ENCODE assay signal across 23 cellular contexts in the genomic region with DNA sequence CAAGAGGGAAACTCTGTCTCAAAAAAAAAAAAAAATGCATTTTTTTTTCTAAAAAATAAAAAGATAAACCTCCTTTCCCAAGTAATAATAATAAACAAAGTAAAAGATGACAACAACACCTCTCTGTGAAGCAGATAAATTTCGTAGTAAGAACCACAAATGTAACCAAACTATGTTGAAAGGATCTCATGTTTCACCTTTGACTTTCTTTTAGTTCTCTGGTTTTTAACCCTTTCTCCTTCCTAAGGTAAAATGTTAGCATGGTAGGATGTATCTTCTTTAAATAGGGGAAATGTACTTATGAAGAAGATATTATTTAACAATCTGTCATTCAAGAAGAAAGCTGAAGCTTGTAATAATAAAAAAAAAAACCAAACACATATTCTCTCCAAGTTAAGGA. TPM values are rescaled to one million over a fixed set of nuclear protein-coding genes. Genes with fewer than 3 reads are reported as not detected.
DNase-seq lines count a peak whose midpoint lies in the region; ATAC-seq and TF ChIP-seq lines count a peak whose summit lies in the region.
"Had no signal": no experiment of that assay in that cellular context is flagged by ENCODE, and none has a peak within 500 bp of the region (broad histone marks: within the 10 kb centered on the region; RNA-seq: fewer than 3 reads in every experiment).

No MANE protein-coding gene starts in this region.

- intact Hi-C loops in activated CD4-positive, alpha-beta T cell treated with anti-CD3 and anti-CD28 coated beads, Interleukin-2, amount 10 ng/mL, durations not matched to agents 24 days and 14 days (cut with micrococcal nuclease): loop anchor here (2.0 to 5.0 kb wide), 2 partner anchors 13 to 46 kb away; no protein-coding TSS in a partner anchor
- intact Hi-C loops in CD8-positive, alpha-beta T cell (cut with DNase I, micrococcal nuclease): no loop called here
- intact Hi-C loops in activated T-helper 2 cell treated with anti-CD3 and anti-CD28 coated beads, Interferon-gamma antibody, Interleukin-2, Interleukin-4, amounts not matched to agents 10 μg/mL and 5 μg/mL and 100 μg/mL, durations not matched to agents 14 hours and 24 hours and 36 hours (cut with micrococcal nuclease): no loop called here
- intact Hi-C loops in natural killer cell (cut with micrococcal nuclease) (no loop called here), breast epithelium (cut with DNase I; ENCODE audit: low total_unique reads) (no loop called here)

- no peak for TF ChIP-seq CTCF in CD8-positive, alpha-beta T cell (IDR thresholded peaks at IDR 0.05)
- TF ChIP-seq CTCF in natural killer cell (IDR thresholded peaks at IDR 0.05): no peak
- TF ChIP-seq CTCF in breast epithelium (IDR thresholded peaks at IDR 0.05): no peak

- H3K9me3 ChIP-seq in CD8-positive, alpha-beta T cell (ENCODE audit: low read length): no peaks in the 10 kb centered on the region
- H3K9me3 ChIP-seq in breast epithelium: no peaks in the 10 kb centered on the region
- H3K9me3 ChIP-seq: BLaER1 treated with 17β-estradiol and CSF1 and Interleukin-3, amounts not matched to agents 10 nM and 100 nM; psoas muscle; SJCRH30 had no signal

- peaks cover 23% of the 10 kb centered on the region for H3K27me3 Mint-ChIP-seq in activated CD4-positive, alpha-beta T cell treated with anti-CD3 and anti-CD28 coated beads, Interleukin-2, amount 10 ng/mL, durations not matched to agents 24 days and 14 days
- no peaks in the 10 kb centered on the region for H3K27me3 Mint-ChIP-seq in CD8-positive, alpha-beta T cell (ENCODE audit: low read depth)
- H3K27me3 Mint-ChIP-seq in activated T-helper 2 cell treated with anti-CD3 and anti-CD28 coated beads, Interferon-gamma antibody, Interleukin-2, Interleukin-4, amounts not matched to agents 10 μg/mL and 5 μg/mL and 100 μg/mL, durations not matched to agents 14 hours and 24 hours and 36 hours (ENCODE audit: low read depth): peaks cover 24% of the 10 kb centered on the region
- no peaks in the 10 kb centered on the region for H3K27me3 Mint-ChIP-seq in natural killer cell (ENCODE audit: low read depth in 2 of 2)
- H3K27me3 Mint-ChIP-seq: activated CD4-positive, alpha-beta T cell treated with anti-CD3 and anti-CD28 coated beads for 36 hours had no signal

- POLR2A ChIA-PET in CD8-positive, alpha-beta T cell (lab: Charles Lee): no interaction called here

- H3K4me3 Mint-ChIP-seq in activated CD4-positive, alpha-beta T cell treated with anti-CD3 and anti-CD28 coated beads, Interleukin-2, amount 10 ng/mL, durations not matched to agents 24 days and 14 days: peak overlapping the region; percentile 43
- H3K4me3 Mint-ChIP-seq in CD8-positive, alpha-beta T cell: peak overlapping the region; percentile 88
- H3K4me3 Mint-ChIP-seq in activated T-helper 2 cell treated with anti-CD3 and anti-CD28 coated beads, Interferon-gamma antibody, Interleukin-2, Interleukin-4, amounts not matched to agents 10 μg/mL and 5 μg/mL and 100 μg/mL, durations not matched to agents 14 hours and 24 hours and 36 hours (ENCODE audit: low read depth): peak overlapping the region; percentile 58
- H3K4me3 Mint-ChIP-seq in natural killer cell: peak overlapping the region; percentile 74

- H3K4me3 ChIP-seq in CD8-positive, alpha-beta T cell (ENCODE audit: low read depth, low read length): no peak overlapping the region
- H3K4me3 ChIP-seq in breast epithelium: no peak overlapping the region
- H3K4me3 ChIP-seq: BLaER1 treated with 17β-estradiol and CSF1 and Interleukin-3, amounts not matched to agents 10 nM and 100 nM; hepatocyte; smooth muscle cell had no signal

- CTCF ChIA-PET in CD8-positive, alpha-beta T cell (lab: Charles Lee): interaction anchor here (1.0 kb wide), 1 partner anchor 43 kb away, joined by 5 read pairs; no protein-coding TSS in a partner anchor

- peaks cover 16% of the 10 kb centered on the region for H3K36me3 Mint-ChIP-seq in activated CD4-positive, alpha-beta T cell treated with anti-CD3 and anti-CD28 coated beads, Interleukin-2, amount 10 ng/mL, durations not matched to agents 24 days and 14 days (ENCODE audit: low read depth)
- H3K36me3 Mint-ChIP-seq in CD8-positive, alpha-beta T cell: peaks cover 9% of the 10 kb centered on the region
- H3K36me3 Mint-ChIP-seq in activated T-helper 2 cell treated with anti-CD3 and anti-CD28 coated beads, Interferon-gamma antibody, Interleukin-2, Interleukin-4, amounts not matched to agents 10 μg/mL and 5 μg/mL and 100 μg/mL, durations not matched to agents 14 hours and 24 hours and 36 hours (ENCODE audit: low read depth): peaks cover 20% of the 10 kb centered on the region
- no peaks in the 10 kb centered on the region for H3K36me3 Mint-ChIP-seq in natural killer cell

- peaks cover 25% of the 10 kb centered on the region for H3K4me1 Mint-ChIP-seq in activated CD4-positive, alpha-beta T cell treated with anti-CD3 and anti-CD28 coated beads, Interleukin-2, amount 10 ng/mL, durations not matched to agents 24 days and 14 days
- H3K4me1 Mint-ChIP-seq in CD8-positive, alpha-beta T cell (ENCODE audit: low read depth): peaks cover 29% of the 10 kb centered on the region
- peaks cover 27% of the 10 kb centered on the region for H3K4me1 Mint-ChIP-seq in activated T-helper 2 cell treated with anti-CD3 and anti-CD28 coated beads, Interferon-gamma antibody, Interleukin-2, Interleukin-4, amounts not matched to agents 10 μg/mL and 5 μg/mL and 100 μg/mL, durations not matched to agents 14 hours and 24 hours and 36 hours (ENCODE audit: low read depth)
- peaks cover 19 to 30% of the 10 kb centered on the region in 2 donors for H3K4me1 Mint-ChIP-seq in natural killer cell

- TF ChIP-seq POLR2A in breast epithelium (IDR thresholded peaks at IDR 0.05): no peak

- no peak for DNase-seq in activated CD4-positive, alpha-beta T cell treated with anti-CD3 and anti-CD28 coated beads, Interleukin-2, amount 10 ng/mL, durations not matched to agents 24 days and 14 days
- no peak for DNase-seq in activated CD4-positive, alpha-beta T cell treated with anti-CD3 and anti-CD28 coated beads, Interleukin-2, amount 50 U/mL, for 48 hours
- no peak for DNase-seq in CD8-positive, alpha-beta T cell
- DNase-seq in activated T-helper 2 cell treated with anti-CD3 and anti-CD28 coated beads, Interferon-gamma antibody, Interleukin-2, Interleukin-4, amounts not matched to agents 10 μg/mL and 5 μg/mL and 100 μg/mL, durations not matched to agents 14 hours and 24 hours and 36 hours (ENCODE audit: low spot score): no peak
- no peak for DNase-seq in natural killer cell
- no peak for DNase-seq in breast epithelium (ENCODE audit: low spot score in 2 of 2)
- DNase-seq in NCI-H1417 (lab: John Stamatoyannopoulos, UW): no peak
- DNase-seq: activated CD4-positive, alpha-beta T cell treated with anti-CD3 and anti-CD28 coated beads for 36 hours; anterior cingulate cortex; mammary epithelial cell; NCI-H1417 treated with DMSO at 0.1 percent for 48 hours; NCI-H2171; NCI-H69; OCI-M1; psoas muscle; stimulated activated CD4-positive, alpha-beta T cell treated with anti-CD3 and anti-CD28 coated beads, Interleukin-4, amount 100 ng/mL, for 4 hours had no signal

- peaks cover 15% of the 10 kb centered on the region for H3K4me1 ChIP-seq in CD8-positive, alpha-beta T cell (ENCODE audit: insufficient read depth, low read length)
- peaks cover 4 to 11% of the 10 kb centered on the region in 2 donors for H3K4me1 ChIP-seq in breast epithelium
- H3K4me1 ChIP-seq: SJCRH30 had no signal

- no peaks in the 10 kb centered on the region for H3K36me3 ChIP-seq in CD8-positive, alpha-beta T cell (ENCODE audit: insufficient read depth, low read length)
- H3K36me3 ChIP-seq in breast epithelium: no peaks in the 10 kb centered on the region

- no peak overlapping the region for H3K27ac ChIP-seq in CD8-positive, alpha-beta T cell (ENCODE audit: low read depth, low read length)
- no peak overlapping the region for H3K27ac ChIP-seq in breast epithelium
- H3K27ac ChIP-seq: BLaER1 treated with 17β-estradiol and CSF1 and Interleukin-3, amounts not matched to agents 10 nM and 100 nM; psoas muscle had no signal

- no peak for ATAC-seq in CD8-positive, alpha-beta T cell
- no peak for ATAC-seq in natural killer cell
- ATAC-seq in GM21528 (IDR thresholded peaks at IDR 0.05; ENCODE audit: low FRiP score, unreplicated experiment): no peak
- ATAC-seq: activated CD4-positive, alpha-beta T cell treated with anti-CD3 and anti-CD28 coated beads for 36 hours; psoas muscle had no signal

- no peaks in the 10 kb centered on the region for H3K9me3 Mint-ChIP-seq in activated CD4-positive, alpha-beta T cell treated with anti-CD3 and anti-CD28 coated beads, Interleukin-2, amount 10 ng/mL, durations not matched to agents 24 days and 14 days
- H3K9me3 Mint-ChIP-seq in CD8-positive, alpha-beta T cell: no peaks in the 10 kb centered on the region
- no peaks in the 10 kb centered on the region for H3K9me3 Mint-ChIP-seq in activated T-helper 2 cell treated with anti-CD3 and anti-CD28 coated beads, Interferon-gamma antibody, Interleukin-2, Interleukin-4, amounts not matched to agents 10 μg/mL and 5 μg/mL and 100 μg/mL, durations not matched to agents 14 hours and 24 hours and 36 hours
- H3K9me3 Mint-ChIP-seq in natural killer cell: no peaks in the 10 kb centered on the region

- H3K27me3 ChIP-seq in CD8-positive, alpha-beta T cell (ENCODE audit: insufficient read depth, low read length): no peaks in the 10 kb centered on the region
- no peaks in the 10 kb centered on the region for H3K27me3 ChIP-seq in breast epithelium
- H3K27me3 ChIP-seq: BLaER1 treated with 17β-estradiol and CSF1 and Interleukin-3, amounts not matched to agents 10 nM and 100 nM; hepatocyte; SJCRH30 had no signal

- H3K27ac Mint-ChIP-seq in activated CD4-positive, alpha-beta T cell treated with anti-CD3 and anti-CD28 coated beads, Interleukin-2, amount 10 ng/mL, durations not matched to agents 24 days and 14 days: no peak overlapping the region
- H3K27ac Mint-ChIP-seq in CD8-positive, alpha-beta T cell: no peak overlapping the region
- no peak overlapping the region for H3K27ac Mint-ChIP-seq in activated T-helper 2 cell treated with anti-CD3 and anti-CD28 coated beads, Interferon-gamma antibody, Interleukin-2, Interleukin-4, amounts not matched to agents 10 μg/mL and 5 μg/mL and 100 μg/mL, durations not matched to agents 14 hours and 24 hours and 36 hours
- H3K27ac Mint-ChIP-seq in natural killer cell: no peak overlapping the region
- H3K27ac Mint-ChIP-seq: activated CD4-positive, alpha-beta T cell treated with anti-CD3 and anti-CD28 coated beads for 36 hours had no signal

RNA-seq across cellular contexts. Expression of a gene that starts 1.8 kb away (rescaled TPM):
- 13.6 and 14.5 TPM in 2 replicates for total RNA-seq in activated CD4-positive, alpha-beta T cell treated with anti-CD3 and anti-CD28 coated beads, Interleukin-2, amount 10 ng/mL, durations not matched to agents 24 days and 14 days
- total RNA-seq in CD8-positive, alpha-beta T cell: 10 to 100 TPM; 11.0 to 11.1 TPM
- total RNA-seq in activated T-helper 2 cell treated with anti-CD3 and anti-CD28 coated beads, Interferon-gamma antibody, Interleukin-2, Interleukin-4, amounts not matched to agents 10 μg/mL and 5 μg/mL and 100 μg/mL, durations not matched to agents 14 hours and 24 hours and 36 hours: 16.2 and 16.9 TPM in 2 replicates
- total RNA-seq in natural killer cell: 10 to 100 TPM; 11.3 to 18.8 (median 14.7) TPM
- total RNA-seq in breast epithelium: 10 to 100 TPM; 20.6 to 32.3 (median 30.8) TPM

RNA-seq across cellular contexts. Expression of a gene that starts 1.8 kb away (rescaled TPM):
- not detected in 2 replicates for total RNA-seq in activated CD4-positive, alpha-beta T cell treated with anti-CD3 and anti-CD28 coated beads, Interleukin-2, amount 10 ng/mL, durations not matched to agents 24 days and 14 days
- not detected for total RNA-seq in CD8-positive, alpha-beta T cell
- total RNA-seq in activated T-helper 2 cell treated with anti-CD3 and anti-CD28 coated beads, Interferon-gamma antibody, Interleukin-2, Interleukin-4, amounts not matched to agents 10 μg/mL and 5 μg/mL and 100 μg/mL, durations not matched to agents 14 hours and 24 hours and 36 hours: not detected in 2 replicates
- not detected for total RNA-seq in natural killer cell
- total RNA-seq in breast epithelium: under 1 TPM in 1 of 3 donors, not detected in 2; 0.73 TPM
- total RNA-seq: A172; activated CD4-positive, alpha-beta T cell treated with anti-CD3 and anti-CD28 coated beads for 36 hours; kidney; mammary epithelial cell; psoas muscle; SJCRH30 had no signal
